In genomic region chr3:102979682-102980378, GRCh38 we compare ENCODE assay signal across 10 cellular contexts.
DNase-seq lines count a peak whose midpoint lies in the region; ATAC-seq and TF ChIP-seq lines count a peak whose summit lies in the region.
"Had no signal": no experiment of that assay in that cellular context is flagged by ENCODE, and none has a peak within 500 bp of the region (broad histone marks: within the 10 kb centered on the region; RNA-seq: fewer than 3 reads in every experiment).

No MANE protein-coding gene starts in this region.

- H3K36me3 Mint-ChIP-seq in activated CD4-positive, alpha-beta T cell treated with anti-CD3 and anti-CD28 coated beads, Interleukin-2, amount 10 ng/mL, durations not matched to agents 24 days and 14 days (ENCODE audit: low read depth): no peaks in the 10 kb centered on the region

- no peaks in the 10 kb centered on the region for H3K27me3 Mint-ChIP-seq in activated CD4-positive, alpha-beta T cell treated with anti-CD3 and anti-CD28 coated beads, Interleukin-2, amount 10 ng/mL, durations not matched to agents 24 days and 14 days

- H3K9me3 ChIP-seq in lower lobe of right lung (no peaks in the 10 kb centered on the region), transverse colon (no peaks in the 10 kb centered on the region)

- TF ChIP-seq EP300 in transverse colon (IDR thresholded peaks at IDR 0.05; ENCODE audit: low read depth): no peak

- no peak overlapping the region for H3K4me3 Mint-ChIP-seq in activated CD4-positive, alpha-beta T cell treated with anti-CD3 and anti-CD28 coated beads, Interleukin-2, amount 10 ng/mL, durations not matched to agents 24 days and 14 days

- H3K27me3 ChIP-seq in lower lobe of right lung (ENCODE audit: low read depth) (no peaks in the 10 kb centered on the region), transverse colon (no peaks in the 10 kb centered on the region)
- H3K27me3 ChIP-seq: cardiac muscle cell had no signal

- H3K4me1 ChIP-seq in lower lobe of right lung (no peaks in the 10 kb centered on the region), transverse colon (peaks cover 0 to 5% (median 0%) of the 10 kb centered on the region in 4 donors)

- in situ Hi-C loops in transverse colon (cut with MboI; ENCODE audit: low pct_ligation_motif_present in 1 of 4, low pct_unique_long_range_greater_than_20kb in 1 of 4, low sequenced_read_pairs in 3 of 4): no loop called here

- no peaks in the 10 kb centered on the region for H3K36me3 ChIP-seq in lower lobe of right lung
- H3K36me3 ChIP-seq in transverse colon: no peaks in the 10 kb centered on the region
- H3K36me3 ChIP-seq: cardiac muscle cell had no signal

- H3K27ac ChIP-seq in lower lobe of right lung: no peak overlapping the region
- H3K27ac ChIP-seq in transverse colon: peak overlapping the region in 3 of 4 donors; percentile 2 to 69 (median 69)
- H3K27ac ChIP-seq: cardiac muscle cell had no signal

- TF ChIP-seq CTCF in cardiac fibroblast (IDR thresholded peaks at IDR 0.05; ENCODE audit: low read depth, low read length) (no peak), lower lobe of right lung (IDR thresholded peaks at IDR 0.05) (no peak), transverse colon (IDR thresholded peaks at IDR 0.05) (no peak)

- intact Hi-C loops in lower lobe of right lung (cut with DNase I): no loop called here
- intact Hi-C loops in transverse colon (cut with DNase I; ENCODE audit: low total_unique reads): no loop called here
- intact Hi-C loops in activated CD4-positive, alpha-beta T cell treated with anti-CD3 and anti-CD28 coated beads, Interleukin-2, amount 10 ng/mL, durations not matched to agents 24 days and 14 days (cut with micrococcal nuclease): no loop called here

- no peak for TF ChIP-seq POLR2A in transverse colon (IDR thresholded peaks at IDR 0.05)

- no peak overlapping the region for H3K4me3 ChIP-seq in cardiac fibroblast (replicated peaks in 1 of 2; ENCODE audit: low read depth in 2 of 2, low read length in 2 of 2)
- H3K4me3 ChIP-seq in lower lobe of right lung: no peak overlapping the region
- H3K4me3 ChIP-seq in transverse colon: no peak overlapping the region
- H3K4me3 ChIP-seq: cardiac muscle cell had no signal

- ATAC-seq in lower lobe of right lung: peak; percentile 75 to 85

- H3K9me3 Mint-ChIP-seq in activated CD4-positive, alpha-beta T cell treated with anti-CD3 and anti-CD28 coated beads, Interleukin-2, amount 10 ng/mL, durations not matched to agents 24 days and 14 days: no peaks in the 10 kb centered on the region

- 27 to 37% methylated on average over 4 of the region's 4 CpGs for WGBS in transverse colon (ENCODE audit: low coverage in 1 of 2), 2 donors

- H3K27ac Mint-ChIP-seq in activated CD4-positive, alpha-beta T cell treated with anti-CD3 and anti-CD28 coated beads, Interleukin-2, amount 10 ng/mL, durations not matched to agents 24 days and 14 days: no peak overlapping the region

- peak; percentile 96 for DNase-seq in HT1080 (ENCODE audit: low read depth)
- peak; percentile 88 to 95 for DNase-seq in cardiac fibroblast (ENCODE audit: low read depth in 2 of 2)
- DNase-seq in lower lobe of right lung: no peak
- peak; percentile 39 for DNase-seq in transverse colon
- no peak for DNase-seq in NCI-H345 (lab: John Stamatoyannopoulos, UW)
- no peak for DNase-seq in islet precursor cell
- DNase-seq in activated CD4-positive, alpha-beta T cell treated with anti-CD3 and anti-CD28 coated beads, Interleukin-2, amount 10 ng/mL, durations not matched to agents 24 days and 14 days: no peak
- DNase-seq in NCI-H2107 (lab: John Stamatoyannopoulos, UW): no peak
- DNase-seq: NCI-H1930 had no signal

- no peaks in the 10 kb centered on the region for H3K4me1 Mint-ChIP-seq in activated CD4-positive, alpha-beta T cell treated with anti-CD3 and anti-CD28 coated beads, Interleukin-2, amount 10 ng/mL, durations not matched to agents 24 days and 14 days

Comparison
In these comparisons a context has a peak if more than half of its experiments do, and no peak if none do; other contexts are left out.
1. DNase-seq: peak in HT1080 (single experiment), cardiac fibroblast (2 of 2) and transverse colon (single experiment); none in lower lobe of right lung (single experiment), NCI-H345 (single experiment), islet precursor cell (single experiment), activated CD4-positive, alpha-beta T cell treated with anti-CD3 and anti-CD28 coated beads, Interleukin-2, amount 10 ng/mL, durations not matched to agents 24 days and 14 days (single experiment) and NCI-H2107 (single experiment).